31 cellular contexts compared by ENCODE assay signal in genomic region chr11:31375866-31376265, GRCh38. TPM values are rescaled to one million over a fixed set of nuclear protein-coding genes. Genes with fewer than 3 reads are reported as not detected.
"Had no signal": no experiment of that assay in that cellular context is flagged by ENCODE, and none has a peak within 500 bp of the region (broad histone marks: within the 10 kb centered on the region; RNA-seq: fewer than 3 reads in every experiment).

No MANE protein-coding gene starts in this region.

- H3K27me3 Mint-ChIP-seq: activated B cell treated with CpG ODN at 0.5 μM for 24 hours; activated naive CD4-positive, alpha-beta T cell treated with anti-CD3 and anti-CD28 coated beads, Interleukin-2, amount 10 ng/mL, durations not matched to agents 7 days and 5 days; IgD-negative memory B cell; T-cell had no signal

- ATAC-seq: Panc1, Right ventricle myocardium inferior, T-cell had no signal

- H3K4me3 ChIP-seq: breast epithelium, MG63, SK-N-MC had no signal

- H3K36me3 ChIP-seq: breast epithelium, MG63 had no signal

- H3K4me1 ChIP-seq: breast epithelium had no signal

- H3K27me3 ChIP-seq: breast epithelium, MG63 had no signal

- H3K27ac Mint-ChIP-seq: activated B cell treated with CpG ODN at 0.5 μM for 24 hours; activated naive CD4-positive, alpha-beta T cell treated with anti-CD3 and anti-CD28 coated beads, Interleukin-2, amount 10 ng/mL, durations not matched to agents 7 days and 5 days; activated T-helper 1 cell treated with anti-CD3 and anti-CD28 coated beads, Interleukin-12 subunit alpha, Interleukin-12 subunit beta, Interleukin-2, Interleukin-4 antibody, amounts not matched to agents 30 ng/mL and 10 ng/mL and 1 ng/mL, durations not matched to agents 14 hours and 24 hours and 36 hours; IgD-negative memory B cell; T-cell had no signal

- FAIRE-seq: TTC549 had no signal

- H3K4me3 Mint-ChIP-seq: activated B cell treated with CpG ODN at 0.5 μM for 24 hours; activated naive CD4-positive, alpha-beta T cell treated with anti-CD3 and anti-CD28 coated beads, Interleukin-2, amount 10 ng/mL, durations not matched to agents 7 days and 5 days; activated T-helper 1 cell treated with anti-CD3 and anti-CD28 coated beads, Interleukin-12 subunit alpha, Interleukin-12 subunit beta, Interleukin-2, Interleukin-4 antibody, amounts not matched to agents 30 ng/mL and 10 ng/mL and 1 ng/mL, durations not matched to agents 14 hours and 24 hours and 36 hours; T-cell had no signal

- H3K9me3 Mint-ChIP-seq: activated B cell treated with CpG ODN at 0.5 μM for 24 hours; activated naive CD4-positive, alpha-beta T cell treated with anti-CD3 and anti-CD28 coated beads, Interleukin-2, amount 10 ng/mL, durations not matched to agents 7 days and 5 days; activated T-helper 1 cell treated with anti-CD3 and anti-CD28 coated beads, Interleukin-12 subunit alpha, Interleukin-12 subunit beta, Interleukin-2, Interleukin-4 antibody, amounts not matched to agents 30 ng/mL and 10 ng/mL and 1 ng/mL, durations not matched to agents 14 hours and 24 hours and 36 hours; IgD-negative memory B cell; T-cell had no signal

- H3K9me3 ChIP-seq: breast epithelium, MG63 had no signal

- DNase-seq: activated B cell treated with CpG ODN at 0.5 μM for 24 hours; activated CD4-positive, alpha-beta T cell treated with anti-CD3 and anti-CD28 coated beads for 1 hour; activated CD8-positive, alpha-beta memory T cell treated with anti-CD3 and anti-CD28 coated beads, Interleukin-2, amount 50 U/mL, for 4 hours; activated effector memory CD4-positive, alpha-beta T cell treated with anti-CD3 and anti-CD28 coated beads, Interleukin-2, amount 50 U/mL, for 16 hours; activated naive CD4-positive, alpha-beta T cell treated with anti-CD3 and anti-CD28 coated beads, Interleukin-2, amount 10 ng/mL, durations not matched to agents 7 days and 5 days; aorta; caudate nucleus; KG1; MG63; MV-4-11; NCI-H1092 treated with DMSO at 0.1 percent for 48 hours; NCI-H1417 treated with DMSO at 0.1 percent for 48 hours; NCI-H1694; NCI-H2029; NCI-H2107; NCI-H2171 treated with DMSO at 0.1 percent for 48 hours; NCI-H510A treated with DMSO at 0.1 percent for 48 hours; NK-92 treated with Interleukin-12 subunit alpha and Interleukin-12 subunit beta, amount 100 ng/mL, for 24 hours; OCI-M1; RPMI8226; T-cell; T-helper 2 cell; T1000 had no signal

- H3K27ac ChIP-seq: breast epithelium, SK-N-MC had no signal

RNA-seq across cellular contexts. Expression of gene DCDC1, which starts 6.3 kb away (rescaled TPM):
- total RNA-seq: activated B cell treated with CpG ODN at 0.5 μM for 24 hours; activated T-helper 1 cell treated with anti-CD3 and anti-CD28 coated beads, Interleukin-12 subunit alpha, Interleukin-12 subunit beta, Interleukin-2, Interleukin-4 antibody, amounts not matched to agents 30 ng/mL and 10 ng/mL and 1 ng/mL, durations not matched to agents 14 hours and 24 hours and 36 hours; chondrocyte had no signal
- polyA plus RNA-seq: aorta, IgD-negative memory B cell had no signal
